ENCODE assay signal across 1 cellular context in genomic region chr7:82443044-82443800, GRCh38.
TF ChIP-seq lines count a peak whose summit lies in the region.

TSS of gene CACNA2D1 (minus strand) at chr7:82443777.

TF ChIP-seq in WTC11, 78 proteins besides CTCF, POLR2A, EP300 and RAD21 (continued from another document and continues in another):
- no peak for TF ChIP-seq ATF2 (CRISPR knock-in tag; IDR thresholded peaks at IDR 0.05; ENCODE audit: borderline replicate concordance, low read depth)
- peak; percentile 67; the same call in 1 of the 2 replicates for TF ChIP-seq CREM (CRISPR knock-in tag; IDR thresholded peaks at IDR 0.05)
- no peak for TF ChIP-seq CBFB (CRISPR knock-in tag; IDR thresholded peaks at IDR 0.05; ENCODE audit: low read depth)
- no peak for TF ChIP-seq USF1 (CRISPR knock-in tag; IDR thresholded peaks at IDR 0.05)
- TF ChIP-seq JAZF1 (CRISPR knock-in tag; IDR thresholded peaks at IDR 0.05), result no peak
- TF ChIP-seq ZNF425 (CRISPR knock-in tag; conservative IDR thresholded peaks at IDR 0.05), result no peak
- TF ChIP-seq TEAD4 (CRISPR knock-in tag; IDR thresholded peaks at IDR 0.05), result no peak
- TF ChIP-seq TCF7 (CRISPR knock-in tag; IDR thresholded peaks at IDR 0.05; ENCODE audit: low read depth), result no peak
- no peak for TF ChIP-seq ZNF671 (CRISPR knock-in tag; IDR thresholded peaks at IDR 0.05)
- TF ChIP-seq ATF3 (CRISPR knock-in tag; conservative IDR thresholded peaks at IDR 0.05), result no peak
- TF ChIP-seq ELF4 (CRISPR knock-in tag; IDR thresholded peaks at IDR 0.05; ENCODE audit: low read depth), result no peak
- TF ChIP-seq NFYB (CRISPR knock-in tag; conservative IDR thresholded peaks at IDR 0.05; ENCODE audit: low read depth), result no peak
- no peak for TF ChIP-seq PREB (CRISPR knock-in tag; IDR thresholded peaks at IDR 0.05; ENCODE audit: borderline replicate concordance)
- TF ChIP-seq ATF6 (CRISPR knock-in tag; IDR thresholded peaks at IDR 0.05), result no peak
- TF ChIP-seq E2F5 (CRISPR knock-in tag; IDR thresholded peaks at IDR 0.05), result no peak
- TF ChIP-seq ZNF281 (CRISPR knock-in tag; IDR thresholded peaks at IDR 0.05), result no peak
- no peak; the same call in 1 of the 2 replicates for TF ChIP-seq PRDM15 (CRISPR knock-in tag; IDR thresholded peaks at IDR 0.05)
- TF ChIP-seq ZNF232 (CRISPR knock-in tag; IDR thresholded peaks at IDR 0.05), result no peak
- TF ChIP-seq NR2C2 (CRISPR knock-in tag; IDR thresholded peaks at IDR 0.05), result no peak
- 0 out of 2 replicates have a peak, but pooled peaks have one; percentile 34 for TF ChIP-seq FOXK1 (CRISPR knock-in tag; IDR thresholded peaks at IDR 0.05)
- no peak for TF ChIP-seq STAT6 (CRISPR knock-in tag; conservative IDR thresholded peaks at IDR 0.05; ENCODE audit: low read depth)
- TF ChIP-seq OVOL2 (CRISPR knock-in tag; IDR thresholded peaks at IDR 0.05; ENCODE audit: borderline replicate concordance), result no peak; the same call in 1 of the 2 replicates
- 0 out of 2 replicates have a peak, but pooled peaks have one; percentile 17 for TF ChIP-seq SP1 (CRISPR knock-in tag; conservative IDR thresholded peaks at IDR 0.05)
- no peak for TF ChIP-seq PRRX2 (CRISPR knock-in tag; IDR thresholded peaks at IDR 0.05)
- TF ChIP-seq SMAD3 (CRISPR knock-in tag; IDR thresholded peaks at IDR 0.05; ENCODE audit: borderline replicate concordance), result no peak
- no peak for TF ChIP-seq ARID4B (CRISPR knock-in tag; IDR thresholded peaks at IDR 0.05; ENCODE audit: borderline replicate concordance)
- TF ChIP-seq NR3C1 (CRISPR knock-in tag; conservative IDR thresholded peaks at IDR 0.05; ENCODE audit: low read depth), result no peak
- no peak for TF ChIP-seq E2F4 (CRISPR knock-in tag; IDR thresholded peaks at IDR 0.05; ENCODE audit: borderline replicate concordance, low read depth)
- no peak for TF ChIP-seq GTF2I (CRISPR knock-in tag; conservative IDR thresholded peaks at IDR 0.05)
